2 cellular contexts compared by ENCODE assay signal in genomic region chr10:69506834-69507643, GRCh38.
TF ChIP-seq lines count a peak whose summit lies in the region.

No MANE protein-coding gene starts in this region.

TF ChIP-seq in K562, 482 proteins besides CTCF, POLR2A, EP300 and RAD21:
- TF ChIP-seq STAG1 (CRISPR knock-in tag; IDR thresholded peaks at IDR 0.05; ENCODE audit: borderline replicate concordance), result no peak
- TF ChIP-seq ZNF436 (CRISPR knock-in tag; IDR thresholded peaks at IDR 0.05), result no peak
- TF ChIP-seq TRIM25 (IDR thresholded peaks at IDR 0.05; ENCODE audit: borderline replicate concordance), result no peak
- no peak for TF ChIP-seq FOXP1 (CRISPR knock-in tag; IDR thresholded peaks at IDR 0.05)
- TF ChIP-seq UBTF (IDR thresholded peaks at IDR 0.05; ENCODE audit: borderline replicate concordance in 1 of 2, low read depth in 2 of 2, low read length in 2 of 2), result no peak
- peak; percentile 52 for TF ChIP-seq ZNF507 (tag; conservative IDR thresholded peaks at IDR 0.05)
- no peak for TF ChIP-seq ZNF511 (CRISPR knock-in tag; IDR thresholded peaks at IDR 0.05)
- no peak for TF ChIP-seq ZNF431 (CRISPR knock-in tag; IDR thresholded peaks at IDR 0.05)
- no peak for TF ChIP-seq ZNF354B (CRISPR knock-in tag; IDR thresholded peaks at IDR 0.05)

TF ChIP-seq in HepG2, 621 proteins besides CTCF, POLR2A, EP300 and RAD21:
- TF ChIP-seq ZNF317 (CRISPR knock-in tag; IDR thresholded peaks at IDR 0.05) (no peak), RXRB (CRISPR knock-in tag; IDR thresholded peaks at IDR 0.05; ENCODE audit: borderline replicate concordance) (no peak), BORCS8-MEF2B (CRISPR knock-in tag; IDR thresholded peaks at IDR 0.05) (no peak), ZUFSP (CRISPR knock-in tag; IDR thresholded peaks at IDR 0.05; ENCODE audit: borderline replicate concordance) (no peak), HBP1 (CRISPR knock-in tag; IDR thresholded peaks at IDR 0.05; ENCODE audit: low read depth) (no peak), ZNF280B (CRISPR knock-in tag; IDR thresholded peaks at IDR 0.05; ENCODE audit: borderline replicate concordance) (no peak), ZNF430 (CRISPR knock-in tag; IDR thresholded peaks at IDR 0.05) (no peak), ATAD3A (CRISPR knock-in tag; IDR thresholded peaks at IDR 0.05) (no peak), PATZ1 (CRISPR knock-in tag; IDR thresholded peaks at IDR 0.05) (no peak), DR1 (CRISPR knock-in tag; IDR thresholded peaks at IDR 0.05) (no peak), ZZZ3 (CRISPR knock-in tag; IDR thresholded peaks at IDR 0.05; ENCODE audit: borderline replicate concordance) (no peak), ZNF20 (CRISPR knock-in tag; IDR thresholded peaks at IDR 0.05) (no peak), KDM5A (IDR thresholded peaks at IDR 0.05; ENCODE audit: borderline replicate concordance, low read length) (no peak), ZNF224 (CRISPR knock-in tag; IDR thresholded peaks at IDR 0.05) (no peak), HNRNPH1 (optimal IDR thresholded peaks at IDR 0.05; ENCODE audit: low read depth, low read length) (no peak), TFE3 (CRISPR knock-in tag; IDR thresholded peaks at IDR 0.05) (no peak), NR2F1 (CRISPR knock-in tag; IDR thresholded peaks at IDR 0.05) (no peak), LRRFIP1 (CRISPR knock-in tag; conservative IDR thresholded peaks at IDR 0.05) (no peak)
